Comparison of ENCODE assay signal across 12 cellular contexts in the genomic region with DNA sequence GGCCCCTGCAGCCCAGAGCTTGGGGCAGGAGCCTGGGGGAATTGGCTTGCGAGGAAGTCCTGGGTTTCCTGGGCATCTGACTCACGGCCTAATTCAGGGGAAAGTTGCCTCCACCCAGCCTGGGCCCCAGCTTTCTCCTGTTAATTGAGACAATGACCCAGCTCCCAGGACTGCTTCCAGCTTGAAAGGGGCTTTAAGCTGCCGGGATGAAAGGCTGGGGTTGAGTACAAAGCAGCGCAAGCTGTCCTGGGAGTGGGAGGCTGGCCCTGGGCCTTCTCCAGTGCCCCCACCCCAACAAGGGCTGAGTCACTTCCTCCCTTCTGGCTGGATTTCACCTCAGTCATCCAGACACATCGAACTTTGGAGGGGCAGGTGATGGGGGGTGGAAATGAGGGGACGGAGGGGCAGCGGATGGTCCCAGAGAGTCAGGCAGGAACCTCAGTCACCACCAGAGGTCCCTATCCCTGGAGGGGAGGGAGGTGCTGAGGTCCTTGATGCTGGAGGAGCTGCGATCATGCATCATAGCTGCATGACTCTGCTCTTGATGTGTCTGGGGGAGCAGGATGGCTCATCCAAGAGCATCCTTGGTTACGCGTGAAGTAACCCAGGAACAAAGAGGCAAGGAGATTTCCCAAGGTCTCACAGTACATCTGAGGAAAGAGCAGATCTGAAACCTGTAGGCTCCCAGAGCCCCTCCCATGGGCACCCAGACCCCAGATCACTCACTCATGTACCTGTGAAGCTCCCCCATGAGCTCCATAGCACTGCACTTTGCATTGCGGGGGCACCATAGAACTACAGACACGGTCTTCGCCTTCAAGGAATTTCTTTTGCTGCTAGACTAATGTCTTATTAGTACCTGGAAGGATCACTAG. TPM values are rescaled to one million over a fixed set of nuclear protein-coding genes. Genes with fewer than 3 reads are reported as not detected.
DNase-seq lines count a peak whose midpoint lies in the region; ATAC-seq, FAIRE-seq and TF ChIP-seq lines count a peak whose summit lies in the region.
"Had no signal": no experiment of that assay in that cellular context is flagged by ENCODE, and none has a peak within 500 bp of the region (broad histone marks: within the 10 kb centered on the region; RNA-seq: fewer than 3 reads in every experiment).

No MANE protein-coding gene starts in this region.

- no peak overlapping the region for H3K23ac ChIP-seq in H1 (ENCODE audit: insufficient read length)

- H2BK5ac ChIP-seq in H1 (ENCODE audit: low read depth, low read length): no peak overlapping the region

- H3K18ac ChIP-seq in H1 (ENCODE audit: extremely low read depth, low read length): no peak overlapping the region; the same call in 1 of the 2 replicates

- no peak overlapping the region for H3K4me3 Mint-ChIP-seq in mesothelial cell of epicardium
- H3K4me3 Mint-ChIP-seq: T-helper 1 cell treated with Interleukin-12 subunit alpha and Interleukin-12 subunit beta and Interleukin-4 antibody, amounts not matched to agents 30 μg/mL and 1 μg/mL, for 36 hours had no signal

- H3K27ac Mint-ChIP-seq in mesothelial cell of epicardium: peak overlapping the region; percentile 43
- H3K27ac Mint-ChIP-seq: T-helper 1 cell treated with Interleukin-12 subunit alpha and Interleukin-12 subunit beta and Interleukin-4 antibody, amounts not matched to agents 30 μg/mL and 1 μg/mL, for 36 hours had no signal

- POLR2A ChIA-PET in H1 (lab: Charles Lee; ENCODE audit: partially characterized antibody): interaction anchor here (0.9 to 1.8 kb wide), 2 partner anchors 9 to 55 kb away, joined by 5 read pairs; no protein-coding TSS in a partner anchor

- H2AFZ ChIP-seq in H1 (ENCODE audit: low read length): no peak overlapping the region

- no peaks in the 10 kb centered on the region for H3K36me3 Mint-ChIP-seq in mesothelial cell of epicardium

- no peak for TF ChIP-seq EP300 in H1 (IDR thresholded peaks at IDR 0.05; ENCODE audit: borderline replicate concordance in 1 of 2, low read depth in 2 of 2, low read length in 2 of 2)

- H3K9ac ChIP-seq in H1 (replicated peaks in 1 of 4; ENCODE audit: extremely low read depth in 1 of 4, low read depth in 3 of 4, low read length in 3 of 4): no peak overlapping the region

- H3K27me3 ChIP-seq in H1 (replicated peaks in 1 of 4; ENCODE audit: control insufficient read depth in 3 of 4, extremely low read depth in 1 of 4, insufficient read depth in 3 of 4, low read length in 3 of 4): peaks cover 0 to 27% (median 21%) of the 10 kb centered on the region in 4 experiments; a peak in 4 of 7 replicates

- H3K27me3 Mint-ChIP-seq in mesothelial cell of epicardium (ENCODE audit: low read depth): peaks cover 9% of the 10 kb centered on the region

- in situ Hi-C loops in GM13977 (cut with MboI; ENCODE audit: low pct_unique_long_range_greater_than_20kb, low sequenced_read_pairs, unreplicated experiment): no loop called here

- H3K9me3 Mint-ChIP-seq in mesothelial cell of epicardium: no peaks in the 10 kb centered on the region
- H3K9me3 Mint-ChIP-seq: T-helper 1 cell treated with Interleukin-12 subunit alpha and Interleukin-12 subunit beta and Interleukin-4 antibody, amounts not matched to agents 30 μg/mL and 1 μg/mL, for 36 hours had no signal

- no peak overlapping the region for H2BK12ac ChIP-seq in H1 (ENCODE audit: low read depth, low read length)

- H3K4me3 ChIP-seq in AG09309 (ENCODE audit: control insufficient read depth, low read depth, low read length) (no peak overlapping the region), H1 (ENCODE audit: extremely low read depth in 1 of 4, insufficient read depth in 2 of 4, low read depth in 3 of 4, low read length in 4 of 4) (no peak overlapping the region)

- H4K5ac ChIP-seq in H1 (ENCODE audit: insufficient read length, low read depth, low read length): no peak overlapping the region

- TF ChIP-seq CTCF in AG09309 (IDR thresholded peaks at IDR 0.05; ENCODE audit: control insufficient read depth, insufficient read depth, low read depth, low read length, missing control alignments) (peak; percentile 48), H1 (IDR thresholded peaks at IDR 0.05; ENCODE audit: control extremely low read depth in 1 of 3, insufficient read depth in 1 of 3, low read depth in 1 of 3, low read length in 3 of 3) (peak in 2 of 3 experiments; percentile 52 to 53; a peak in 2 of 4 replicates), mesothelial cell of epicardium (IDR thresholded peaks at IDR 0.05; ENCODE audit: unreplicated experiment) (no peak), GM13977 (IDR thresholded peaks at IDR 0.05; ENCODE audit: extremely low read depth, insufficient read depth, missing control alignments) (no peak)

- H2BK120ac ChIP-seq in H1 (replicated peaks; ENCODE audit: low read depth, low read length): no peak overlapping the region

- no peak for ATAC-seq in HG03025 (IDR thresholded peaks at IDR 0.05; ENCODE audit: low FRiP score, unreplicated experiment)

- peaks cover 0 to 9% (median 4%) of the 10 kb centered on the region in 4 experiments; a peak in 3 of 7 replicates for H3K4me1 ChIP-seq in H1 (replicated peaks in 1 of 4; ENCODE audit: control insufficient read depth in 3 of 4, insufficient read depth in 4 of 4, low read length in 3 of 4)

- H3K4ac ChIP-seq in H1 (replicated peaks; ENCODE audit: insufficient read length, low read depth, low read length): no peak overlapping the region

- peak; percentile 11 to 14; a peak in 1 of 4 replicates for TF ChIP-seq RAD21 in H1 (IDR thresholded peaks at IDR 0.05 in 1 of 2, conservative IDR thresholded peaks at IDR 0.05 in 1 of 2; ENCODE audit: low read depth in 2 of 2, low read length in 2 of 2)

- CTCF ChIA-PET in H1 (lab: Charles Lee; ENCODE audit: partially characterized antibody): interaction anchor here (0.7 to 7.8 kb wide), 25 partner anchors 10 to 124 kb away, joined by 3 to 198 read pairs (median 5); a partner anchor contains a TSS

- H3K36me3 ChIP-seq in H1 (ENCODE audit: control insufficient read depth in 2 of 4, insufficient read depth in 4 of 4, low read length in 3 of 4): no peaks in the 10 kb centered on the region

- no peak overlapping the region for H3K56ac ChIP-seq in H1 (replicated peaks; ENCODE audit: insufficient read length, low read depth, low read length)

- no peaks in the 10 kb centered on the region for H3K79me1 ChIP-seq in H1 (ENCODE audit: low read depth, low read length)

- no peaks in the 10 kb centered on the region; the same call in 1 of the 2 replicates for H3K23me2 ChIP-seq in H1 (ENCODE audit: low read depth, low read length)

- H2BK20ac ChIP-seq in H1 (ENCODE audit: low read length): no peak overlapping the region

- no peaks in the 10 kb centered on the region for H3K79me2 ChIP-seq in H1 (ENCODE audit: control insufficient read depth in 1 of 2, insufficient read depth in 2 of 2, low read length in 2 of 2)

- DNase-seq in AG09309 (ENCODE audit: low read depth): no peak
- DNase-seq in M059J (ENCODE audit: low read depth): peak; percentile 67
- peak in 1 of 2 experiments; percentile 49 for DNase-seq in H1 (ENCODE audit: low read depth in 1 of 2, low spot score in 2 of 2)
- DNase-seq in mesothelial cell of epicardium (ENCODE audit: low spot score in 2 of 2, unreplicated experiment in 2 of 2): peak in 1 of 2 experiments; percentile 35
- DNase-seq in GM19238 (ENCODE audit: insufficient read length, low spot score): no peak
- DNase-seq in GDM1 (lab: John Stamatoyannopoulos, UW): no peak
- DNase-seq in GM13977 (ENCODE audit: low spot score): no peak
- DNase-seq: central memory CD4-positive, alpha-beta T cell; DMS153 had no signal

- no peak overlapping the region for H4K91ac ChIP-seq in H1 (replicated peaks; ENCODE audit: insufficient read length, low read length)

- no peak overlapping the region for H4K8ac ChIP-seq in H1 (ENCODE audit: extremely low read depth, insufficient read depth, low read length)

- no peak overlapping the region for H3K14ac ChIP-seq in H1 (ENCODE audit: insufficient read length)

- H3K9me3 ChIP-seq in H1 (ENCODE audit: insufficient read depth in 2 of 2, low read depth in 1 of 2, low read length in 1 of 2): no peaks in the 10 kb centered on the region

- no peak for TF ChIP-seq POLR2A in H1 (IDR thresholded peaks at IDR 0.05; ENCODE audit: control extremely low read depth in 1 of 2, low read depth in 2 of 2, low read length in 2 of 2)

- no peaks in the 10 kb centered on the region for H4K20me1 ChIP-seq in H1 (replicated peaks in 1 of 2; ENCODE audit: control insufficient read depth in 1 of 2, insufficient read depth in 2 of 2, low read length in 2 of 2)

- no peak overlapping the region for H3K27ac ChIP-seq in H1 (ENCODE audit: low read depth, low read length)

- peak overlapping the region in 1 of 2 experiments; percentile 37; a peak in 1 of 4 replicates for H3K4me2 ChIP-seq in H1 (ENCODE audit: insufficient read depth in 1 of 2, low read depth in 2 of 2, low read length in 2 of 2)

- H2BK15ac ChIP-seq in H1 (ENCODE audit: low read length): no peak overlapping the region

- H2AK5ac ChIP-seq in H1 (ENCODE audit: low read depth, low read length): no peak overlapping the region

- WGBS in H1 (ENCODE audit: extremely low coverage in 1 of 2, insufficient coverage in 1 of 2, insufficient read length in 1 of 2, insufficient replicate concordance in 2 of 2, low coverage in 1 of 2, low lambda C conversion rate in 2 of 2, missing lambda C conversion rate in 1 of 2), 2 experiments: 75% methylated on average over 12 of the region's 13 CpGs; no CpG with 5 or more reads in 1 of the 2 experiments

- H3K4me1 Mint-ChIP-seq in mesothelial cell of epicardium: peaks cover 48% of the 10 kb centered on the region

- FAIRE-seq in H1 (lab: Jason Lieb, UNC): no peak

RNA-seq across cellular contexts. Expression of a gene that starts 30.0 kb away (rescaled TPM):
- 65.0 and 105 TPM in 2 replicates for total RNA-seq in M059J (2014; rRNA removed; shearing (Covaris generic))
- 1.1 and 1.3 TPM in 2 replicates for total RNA-seq in H1 (2021; fragmentation: NEBNext Ultra II Directional; extraction: Animal tissue kit (Norgen Biotek cat#: 25700))
- polyA plus RNA-seq in H1 (2011; rRNA removed): 1.5 and 2.1 TPM in 2 replicates
- polyA plus RNA-seq in H1 (2011; cell fraction: cytosol; rRNA removed): 1.2 TPM
- polyA plus RNA-seq in H1 (2011; cell fraction: nucleus; rRNA removed): 1.2 TPM
- polyA plus RNA-seq in H1 (2012, experiment 1 of 2): 0.60 to 1.0 TPM (median 0.64 TPM) in 4 replicates
- 0.62 TPM for polyA plus RNA-seq in H1 (2012, experiment 2 of 2)
- 0.85 TPM for polyA plus RNA-seq in H1 (2013, experiment 1 of 2)
- polyA plus RNA-seq in H1 (2013, experiment 2 of 2): 0.72 TPM
- 0.46 and 0.50 TPM in 2 replicates for polyA minus RNA-seq in H1 (2011; rRNA and poly(A)+ RNA removed)
- 0.73 TPM for polyA minus RNA-seq in H1 (2011; cell fraction: cytosol; rRNA and poly(A)+ RNA removed)
- 0.80 TPM for polyA minus RNA-seq in H1 (2011; cell fraction: nucleus; rRNA and poly(A)+ RNA removed)
- total RNA-seq in mesothelial cell of epicardium: 32.2 to 35.8 TPM (median 33.8 TPM) in 3 replicates

RNA-seq across cellular contexts. Expression of a gene that starts 42.9 kb away (rescaled TPM):
- total RNA-seq in M059J (2014; rRNA removed; shearing (Covaris generic)): 0.32 and 0.49 TPM in 2 replicates
- total RNA-seq in H1 (2021; fragmentation: NEBNext Ultra II Directional; extraction: Animal tissue kit (Norgen Biotek cat#: 25700)): 0.43 TPM in 1 of 2 replicates, not detected in the other
- 0.17 and 0.35 TPM in 2 replicates for polyA plus RNA-seq in H1 (2011; rRNA removed)
- polyA plus RNA-seq in H1 (2011; cell fraction: cytosol; rRNA removed): 0.34 TPM
- polyA plus RNA-seq in H1 (2011; cell fraction: nucleus; rRNA removed): 0.10 TPM
- 0.20 TPM in 1 of 4 replicates, not detected in the others for polyA plus RNA-seq in H1 (2012, experiment 1 of 2)
- polyA plus RNA-seq in H1 (2012, experiment 2 of 2): not detected
- 0.08 TPM for polyA plus RNA-seq in H1 (2013, experiment 1 of 2)
- polyA plus RNA-seq in H1 (2013, experiment 2 of 2): 0.07 TPM
- polyA minus RNA-seq in H1 (2011; rRNA and poly(A)+ RNA removed): 0.54 and 0.78 TPM in 2 replicates
- polyA minus RNA-seq in H1 (2011; cell fraction: cytosol; rRNA and poly(A)+ RNA removed): not detected
- 1.6 TPM for polyA minus RNA-seq in H1 (2011; cell fraction: nucleus; rRNA and poly(A)+ RNA removed)
- total RNA-seq in mesothelial cell of epicardium: 7.0 to 9.7 TPM (median 7.9 TPM) in 3 replicates

RNA-seq across cellular contexts. Expression of a gene that starts 59.1 kb away (rescaled TPM):
- 0.02 TPM in 1 of 2 replicates, not detected in the other for total RNA-seq in M059J (2014; rRNA removed; shearing (Covaris generic))
- 1.0 and 1.1 TPM in 2 replicates for total RNA-seq in H1 (2021; fragmentation: NEBNext Ultra II Directional; extraction: Animal tissue kit (Norgen Biotek cat#: 25700))
- polyA plus RNA-seq in H1 (2011; rRNA removed): 0.78 and 2.1 TPM in 2 replicates
- polyA plus RNA-seq in H1 (2011; cell fraction: cytosol; rRNA removed): 1.4 TPM
- polyA plus RNA-seq in H1 (2011; cell fraction: nucleus; rRNA removed): 1.9 TPM
- 1.2 to 3.1 TPM (median 2.4 TPM) in 4 replicates for polyA plus RNA-seq in H1 (2012, experiment 1 of 2)
- 0.81 TPM for polyA plus RNA-seq in H1 (2012, experiment 2 of 2)
- polyA plus RNA-seq in H1 (2013, experiment 1 of 2): 1.3 TPM
- polyA plus RNA-seq in H1 (2013, experiment 2 of 2): 1.2 TPM
- 2.4 and 2.6 TPM in 2 replicates for polyA minus RNA-seq in H1 (2011; rRNA and poly(A)+ RNA removed)
- polyA minus RNA-seq in H1 (2011; cell fraction: cytosol; rRNA and poly(A)+ RNA removed): 1.0 TPM
- 0.90 TPM for polyA minus RNA-seq in H1 (2011; cell fraction: nucleus; rRNA and poly(A)+ RNA removed)
- 0.55 to 0.98 TPM (median 0.86 TPM) in 3 replicates for total RNA-seq in mesothelial cell of epicardium
- polyA plus RNA-seq: neural cell had no signal

Comparison
In these comparisons a context has a peak if more than half of its experiments do, and no peak if none do; other contexts are left out.
1. CTCF ChIP-seq: peak in AG09309 (single experiment) and H1 (2 of 3); none in mesothelial cell of epicardium (single experiment) and GM13977 (single experiment).
2. RNA of a gene that starts 30.0 kb away (total RNA-seq): 65.0 to 105 TPM in M059J and 32.2 to 35.8 TPM in mesothelial cell of epicardium; 1.1 to 1.3 TPM in H1; every median in the first group is over 10 times any median in the second.